ENCODE assay signal across 38 cellular contexts in the genomic region with DNA sequence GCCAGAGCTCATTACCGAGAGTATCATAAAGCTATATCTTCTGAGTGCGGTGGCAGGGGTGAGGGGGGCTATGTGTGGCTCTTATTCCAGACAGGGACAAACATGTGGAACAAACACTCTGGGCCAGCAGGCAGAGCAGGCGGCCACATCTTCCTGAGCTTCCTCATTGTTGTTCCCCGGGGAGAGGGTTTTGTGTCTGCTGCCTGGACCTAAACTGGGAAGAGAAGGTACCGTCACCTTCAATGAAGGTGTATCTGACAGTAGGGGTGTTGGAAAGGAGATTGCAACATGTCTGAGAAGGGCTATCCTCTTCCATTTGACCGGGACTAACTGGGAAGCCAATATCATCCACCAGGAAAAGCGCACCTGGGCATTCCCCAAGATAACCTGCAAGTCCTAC. TPM values are rescaled to one million over a fixed set of nuclear protein-coding genes. Genes with fewer than 3 reads are reported as not detected.
"Had no signal": no experiment of that assay in that cellular context is flagged by ENCODE, and none has a peak within 500 bp of the region (broad histone marks: within the 10 kb centered on the region; RNA-seq: fewer than 3 reads in every experiment).

No MANE protein-coding gene starts in this region.

- H3K27ac Mint-ChIP-seq: activated B cell treated with CpG ODN at 0.5 μM for 24 hours; activated CD4-positive, alpha-beta memory T cell treated with anti-CD3 and anti-CD28 coated beads, Interleukin-2, amount 10 ng/mL, durations not matched to agents 7 days and 5 days; activated CD4-positive, alpha-beta T cell treated with anti-CD3 and anti-CD28 coated beads, Interleukin-2, amount 10 ng/mL, durations not matched to agents 7 days and 5 days; activated CD8-positive, alpha-beta memory T cell treated with anti-CD3 and anti-CD28 coated beads, Interleukin-2, amount 10 ng/mL, durations not matched to agents 7 days and 5 days; activated CD8-positive, alpha-beta T cell treated with anti-CD3 and anti-CD28 coated beads, Interleukin-2, amount 10 ng/mL, durations not matched to agents 7 days and 5 days; activated naive CD4-positive, alpha-beta T cell treated with anti-CD3 and anti-CD28 coated beads, Interleukin-2, amount 50 U/mL, for 72 hours; activated naive CD8-positive, alpha-beta T cell treated with anti-CD3 and anti-CD28 coated beads for 36 hours; activated T-cell treated with anti-CD3 and anti-CD28 coated beads, Interleukin-2, amount 50 U/mL, for 24 hours; activated T-helper 2 cell treated with anti-CD3 and anti-CD28 coated beads, Interferon-gamma antibody, Interleukin-2, Interleukin-4, amounts not matched to agents 10 μg/mL and 5 μg/mL and 100 μg/mL, durations not matched to agents 14 hours and 24 hours and 36 hours; T-helper 1 cell treated with Interleukin-12 subunit alpha and Interleukin-12 subunit beta and Interleukin-4 antibody, amounts not matched to agents 30 μg/mL and 1 μg/mL, for 36 hours; T-helper 2 cell treated with Interferon-gamma antibody and Interleukin-4, amounts not matched to agents 5 μg/mL and 100 μg/mL, for 36 hours had no signal

- H3K9me3 ChIP-seq: adrenal gland, body of pancreas, breast epithelium had no signal

- H3K36me3 Mint-ChIP-seq: activated naive CD8-positive, alpha-beta T cell treated with anti-CD3 and anti-CD28 coated beads for 36 hours had no signal

- H3K4me3 Mint-ChIP-seq: activated B cell treated with CpG ODN at 0.5 μM for 24 hours; activated CD4-positive, alpha-beta memory T cell treated with anti-CD3 and anti-CD28 coated beads, Interleukin-2, amount 10 ng/mL, durations not matched to agents 7 days and 5 days; activated CD4-positive, alpha-beta T cell treated with anti-CD3 and anti-CD28 coated beads, Interleukin-2, amount 10 ng/mL, durations not matched to agents 7 days and 5 days; activated CD8-positive, alpha-beta memory T cell treated with anti-CD3 and anti-CD28 coated beads, Interleukin-2, amount 10 ng/mL, durations not matched to agents 7 days and 5 days; activated CD8-positive, alpha-beta T cell treated with anti-CD3 and anti-CD28 coated beads, Interleukin-2, amount 10 ng/mL, durations not matched to agents 7 days and 5 days; activated naive CD8-positive, alpha-beta T cell treated with anti-CD3 and anti-CD28 coated beads for 36 hours; activated T-cell treated with anti-CD3 and anti-CD28 coated beads, Interleukin-2, amount 50 U/mL, for 24 hours; central memory CD8-positive, alpha-beta T cell; T-helper 1 cell treated with Interleukin-12 subunit alpha and Interleukin-12 subunit beta and Interleukin-4 antibody, amounts not matched to agents 30 μg/mL and 1 μg/mL, for 36 hours; T-helper 2 cell treated with Interferon-gamma antibody and Interleukin-4, amounts not matched to agents 5 μg/mL and 100 μg/mL, for 36 hours had no signal

- H3K4me3 ChIP-seq: adrenal gland, body of pancreas, breast epithelium, cardiac muscle cell had no signal

- H3K27me3 ChIP-seq: body of pancreas had no signal

- H3K9me3 Mint-ChIP-seq: activated B cell treated with CpG ODN at 0.5 μM for 24 hours; activated CD4-positive, alpha-beta T cell treated with anti-CD3 and anti-CD28 coated beads, Interleukin-2, amount 10 ng/mL, durations not matched to agents 7 days and 5 days; activated T-helper 2 cell treated with anti-CD3 and anti-CD28 coated beads, Interferon-gamma antibody, Interleukin-2, Interleukin-4, amounts not matched to agents 10 μg/mL and 5 μg/mL and 100 μg/mL, durations not matched to agents 14 hours and 24 hours and 36 hours; T-helper 2 cell treated with Interferon-gamma antibody and Interleukin-4, amounts not matched to agents 5 μg/mL and 100 μg/mL, for 36 hours had no signal

- H3K36me3 ChIP-seq: adrenal gland, brain microvascular endothelial cell, breast epithelium, cardiac muscle cell had no signal

- H3K4me1 ChIP-seq: adrenal gland, body of pancreas, breast epithelium had no signal

- H3K4me1 Mint-ChIP-seq: activated B cell treated with CpG ODN at 0.5 μM for 24 hours; activated CD4-positive, alpha-beta memory T cell treated with anti-CD3 and anti-CD28 coated beads, Interleukin-2, amount 10 ng/mL, durations not matched to agents 7 days and 5 days; activated CD8-positive, alpha-beta memory T cell treated with anti-CD3 and anti-CD28 coated beads, Interleukin-2, amount 10 ng/mL, durations not matched to agents 7 days and 5 days; activated naive CD8-positive, alpha-beta T cell treated with anti-CD3 and anti-CD28 coated beads for 36 hours; central memory CD8-positive, alpha-beta T cell had no signal

- H3K27ac ChIP-seq: adrenal gland, body of pancreas, brain microvascular endothelial cell, breast epithelium, cardiac muscle cell, VCaP had no signal

- FAIRE-seq: astrocyte, TTC549 had no signal

- DNase-seq: activated B cell treated with CpG ODN at 0.5 μM for 24 hours; activated CD4-positive, alpha-beta memory T cell treated with anti-CD3 and anti-CD28 coated beads, Interleukin-2, amount 10 ng/mL, durations not matched to agents 7 days and 5 days; activated CD4-positive, alpha-beta T cell treated with anti-CD3 and anti-CD28 coated beads for 48 hours; activated CD4-positive, alpha-beta T cell treated with anti-CD3 and anti-CD28 coated beads, Interleukin-2, amount 10 ng/mL, durations not matched to agents 7 days and 5 days; activated CD4-positive, alpha-beta T cell treated with anti-CD3 and anti-CD28 coated beads, Interleukin-2, amount 50 U/mL, for 48 hours; activated CD4-positive, CD25-positive, alpha-beta regulatory T cell treated with anti-CD3 and anti-CD28 coated beads, Interleukin-2, amount 50 U/mL, for 72 hours; activated CD8-positive, alpha-beta memory T cell treated with anti-CD3 and anti-CD28 coated beads for 24 hours; activated CD8-positive, alpha-beta memory T cell treated with anti-CD3 and anti-CD28 coated beads, Interleukin-2, amount 10 ng/mL, durations not matched to agents 7 days and 5 days; activated CD8-positive, alpha-beta memory T cell treated with anti-CD3 and anti-CD28 coated beads, Interleukin-2, amount 50 U/mL, for 48 hours; activated CD8-positive, alpha-beta T cell treated with anti-CD3 and anti-CD28 coated beads, Interleukin-2, amount 10 ng/mL, durations not matched to agents 7 days and 5 days; activated effector memory CD4-positive, alpha-beta T cell treated with Interleukin-2 at 50 U/mL for 16 hours; activated gamma-delta T cell; activated naive CD4-positive, alpha-beta T cell treated with anti-CD3 and anti-CD28 coated beads, Interleukin-2, amount 50 U/mL, for 16 hours; activated naive CD4-positive, alpha-beta T cell treated with Interleukin-2 at 50 U/mL for 16 hours; activated naive CD8-positive, alpha-beta T cell treated with anti-CD3 and anti-CD28 coated beads for 36 hours; activated T-cell treated with anti-CD3 and anti-CD28 coated beads, Interleukin-2, amount 50 U/mL, for 24 hours; activated T-cell treated with anti-CD3 and anti-CD28 coated beads, Interleukin-2, amount 50 U/mL, for 48 hours; adrenal gland; amniotic stem cell; aorta; body of pancreas; brain microvascular endothelial cell; caudate nucleus; cerebellar nuclear complex; T-helper 1 cell; T-helper 2 cell; T-helper 9 cell had no signal

RNA-seq across cellular contexts. Expression of gene TFAP2D, which starts 1.6 kb away (rescaled TPM):
- total RNA-seq: activated B cell treated with CpG ODN at 0.5 μM for 24 hours; activated CD4-positive, alpha-beta memory T cell treated with anti-CD3 and anti-CD28 coated beads, Interleukin-2, amount 10 ng/mL, durations not matched to agents 7 days and 5 days; activated CD4-positive, alpha-beta T cell treated with anti-CD3 and anti-CD28 coated beads, Interleukin-2, amount 10 ng/mL, durations not matched to agents 7 days and 5 days; activated CD8-positive, alpha-beta memory T cell treated with anti-CD3 and anti-CD28 coated beads, Interleukin-2, amount 10 ng/mL, durations not matched to agents 7 days and 5 days; activated CD8-positive, alpha-beta T cell treated with anti-CD3 and anti-CD28 coated beads, Interleukin-2, amount 10 ng/mL, durations not matched to agents 7 days and 5 days; activated naive CD4-positive, alpha-beta T cell treated with anti-CD3 and anti-CD28 coated beads, Interleukin-2, amount 50 U/mL, for 72 hours; activated naive CD8-positive, alpha-beta T cell treated with anti-CD3 and anti-CD28 coated beads for 36 hours; activated T-helper 2 cell treated with anti-CD3 and anti-CD28 coated beads, Interferon-gamma antibody, Interleukin-2, Interleukin-4, amounts not matched to agents 10 μg/mL and 5 μg/mL and 100 μg/mL, durations not matched to agents 14 hours and 24 hours and 36 hours; adrenal gland; aorta; astrocyte; body of pancreas; breast epithelium; cardiac muscle cell; chondrocyte had no signal
- polyA plus RNA-seq: adrenal gland, aorta, cardiac muscle cell had no signal
